ENCODE assay signal across 8 cellular contexts in genomic region chr13:48037346-48038173, GRCh38.
A peak's percentile ranks its signal among the peaks of the same experiment; 100 is the strongest.
DNase-seq lines count a peak whose midpoint lies in the region; ATAC-seq lines count a peak whose summit lies in the region.

Gene NUDT15, plus strand, starts transcription at chr13:48037726. Its CDS starts 21 bp downstream, at chr13:48037747.

- DNase-seq in C1 segment of cervical spinal cord (lab: John Stamatoyannopoulos, UW) = peak; percentile 32 to 99 (median 92)
- peak; percentile 94 for DNase-seq in GM19240 (ENCODE audit: insufficient read length, low spot score)
- DNase-seq in NCI-H524 treated with DMSO at 0.1 percent for 48 hours (lab: John Stamatoyannopoulos, UW) = peak; percentile 74
- peak; percentile 89 to 92 for DNase-seq in activated CD4-positive, alpha-beta T cell treated with anti-CD3 and anti-CD28 coated beads for 4 hours
- peak; percentile 96 for DNase-seq in kidney tubule cell (ENCODE audit: low spot score)
- peak; percentile 81 to 88 (median 87) for DNase-seq in stimulated activated CD4-positive, alpha-beta T cell treated with anti-CD3 and anti-CD28 coated beads, Interleukin-1b, Interleukin-23, amount 100 ng/mL, for 24 hours (ENCODE audit: low read depth in 4 of 4, low spot score in 1 of 4)

- H3K27ac ChIP-seq in cingulate gyrus (ENCODE audit: low read depth, low read length) = peak within 1 kb of the TSS; percentile 98

- peak; percentile 94 for ATAC-seq in HG03460 (IDR thresholded peaks at IDR 0.05; ENCODE audit: unreplicated experiment)

Comparison
In these comparisons a context has a peak if more than half of its experiments do, and no peak if none do; other contexts are left out.
1. Peak in every context shown above with its lines: DNase-seq, ATAC-seq and H3K27ac ChIP-seq.